Comparison of ENCODE assay signal across 9 cellular contexts in the genomic region with DNA sequence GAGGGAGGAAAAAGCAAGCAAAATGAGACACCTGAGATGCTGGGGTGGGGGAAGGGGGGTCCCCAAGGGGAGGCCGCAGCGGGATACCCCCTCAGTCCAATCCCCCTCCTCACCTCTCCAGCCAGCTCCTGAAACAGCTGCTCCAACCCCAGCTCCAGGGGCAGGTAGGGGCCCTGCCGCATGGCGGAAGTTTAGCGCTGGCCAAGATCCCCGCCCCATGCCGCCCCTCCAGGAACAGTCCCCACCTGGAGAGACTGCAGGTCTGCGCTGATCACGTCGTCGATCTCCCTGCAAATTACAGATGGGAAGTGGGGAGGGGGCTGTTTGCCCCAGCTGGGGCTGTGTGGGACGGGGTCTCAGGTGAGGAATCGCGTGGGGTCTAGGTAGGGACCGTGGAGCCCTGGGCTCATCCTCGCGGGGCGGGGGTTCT. TPM values are rescaled to one million over a fixed set of nuclear protein-coding genes. Genes with fewer than 3 reads are reported as not detected.
DNase-seq lines count a peak whose midpoint lies in the region; ATAC-seq and TF ChIP-seq lines count a peak whose summit lies in the region.
"Had no signal": no experiment of that assay in that cellular context is flagged by ENCODE, and none has a peak within 500 bp of the region (broad histone marks: within the 10 kb centered on the region; RNA-seq: fewer than 3 reads in every experiment).

No MANE protein-coding gene starts in this region.

- peaks cover 7 to 12% of the 10 kb centered on the region in 2 experiments; a peak in 3 of 4 replicates for H3K4me1 ChIP-seq in SK-N-SH (ENCODE audit: control insufficient read depth in 1 of 2, insufficient read depth in 2 of 2, low read depth in 1 of 2, low read length in 1 of 2)
- peaks cover 16% of the 10 kb centered on the region for H3K4me1 ChIP-seq in ectodermal cell (ENCODE audit: control insufficient read depth, insufficient read depth, low read length)

- POLR2A ChIA-PET in SK-N-SH (lab: Yijun Ruan, JAX): no interaction called here

- H3K4me2 ChIP-seq in SK-N-SH: no peak overlapping the region

- peaks cover 13% of the 10 kb centered on the region for H3K36me3 Mint-ChIP-seq in nephron progenitor cell (ENCODE audit: low read depth)

- H3K9ac ChIP-seq in SK-N-SH: no peak overlapping the region

- peaks cover 46% of the 10 kb centered on the region for H3F3A ChIP-seq in SK-N-SH (replicated peaks; ENCODE audit: insufficient read depth)

- TF ChIP-seq RAD21 in SK-N-SH (IDR thresholded peaks at IDR 0.05; ENCODE audit: low read length): no peak

- TF ChIP-seq CTCF in SK-N-SH (IDR thresholded peaks at IDR 0.05): no peak
- no peak for TF ChIP-seq CTCF in nephron progenitor cell (IDR thresholded peaks at IDR 0.05)

- H3K27ac ChIP-seq in SK-N-SH (ENCODE audit: low read depth in 2 of 2, low read length in 1 of 2): peak overlapping the region in 1 of 2 experiments; percentile 48; a peak in 2 of 4 replicates
- no peak overlapping the region for H3K27ac ChIP-seq in ectodermal cell (ENCODE audit: insufficient read depth, low read depth, low read length, poor library complexity, severe bottlenecking)

- no peaks in the 10 kb centered on the region for H3K9me2 ChIP-seq in SK-N-SH

- H3K4me3 ChIP-seq in H7 (ENCODE audit: insufficient read depth, low read depth, low read length) (peak overlapping the region; percentile 49), SK-N-SH (ENCODE audit: low read depth in 2 of 2, low read length in 1 of 2) (no peak overlapping the region), ectodermal cell (ENCODE audit: insufficient read depth, low read depth, low read length) (peak overlapping the region; percentile 19)

- CTCF ChIA-PET in SK-N-SH (lab: Yijun Ruan, JAX): interaction anchor here (0.6 to 2.7 kb wide), 3 partner anchors 195 to 356 kb away, joined by 3 to 16 read pairs (median 3); a partner anchor contains a TSS

- ATAC-seq in activated CD4-positive, CD25-positive, alpha-beta regulatory T cell treated with anti-CD3 and anti-CD28 coated beads, Interleukin-2, amount 50 U/mL, for 24 hours: no peak
- ATAC-seq in GM21576 (IDR thresholded peaks at IDR 0.05; ENCODE audit: unreplicated experiment): no peak
- no peak for ATAC-seq in HG02973 (IDR thresholded peaks at IDR 0.05; ENCODE audit: unreplicated experiment)

- WGBS in SK-N-SH (ENCODE audit: low lambda C conversion rate): 66% methylated on average over 11 of the region's 18 CpGs
- 13% methylated on average over 12 to 14 of the region's 18 CpGs for WGBS in ectodermal cell, 2 experiments

- no peaks in the 10 kb centered on the region for H3K9me3 Mint-ChIP-seq in nephron progenitor cell

- TF ChIP-seq EP300 in SK-N-SH (IDR thresholded peaks at IDR 0.05; ENCODE audit: borderline replicate concordance in 1 of 2, low read depth in 1 of 2, low read length in 1 of 2): no peak

- H2AFZ ChIP-seq in SK-N-SH (ENCODE audit: low read depth): no peak overlapping the region

- peaks cover 8% of the 10 kb centered on the region; the same call in 1 of the 2 replicates for H4K20me1 ChIP-seq in SK-N-SH (ENCODE audit: insufficient read depth)

- no peaks in the 10 kb centered on the region for H3K9me3 ChIP-seq in SK-N-SH
- no peaks in the 10 kb centered on the region for H3K9me3 ChIP-seq in ectodermal cell (ENCODE audit: control insufficient read depth, low read length)

- peak overlapping the region; percentile 77 for H3K4me3 Mint-ChIP-seq in nephron progenitor cell

- H3K36me3 ChIP-seq in H7 (replicated peaks; ENCODE audit: control insufficient read depth, insufficient read depth, low read length) (peaks cover 12% of the 10 kb centered on the region), SK-N-SH (replicated peaks in 1 of 2; ENCODE audit: control insufficient read depth in 1 of 2, insufficient read depth in 2 of 2, low read length in 1 of 2) (peaks cover 17% of the 10 kb centered on the region in 2 experiments), ectodermal cell (ENCODE audit: control insufficient read depth, insufficient read depth, low read length) (peaks cover 8% of the 10 kb centered on the region)

- H3K27me3 Mint-ChIP-seq in nephron progenitor cell (ENCODE audit: low read depth, poor library complexity): peaks cover 22% of the 10 kb centered on the region

- H3K27me3 ChIP-seq in H7 (ENCODE audit: control insufficient read depth, insufficient read depth, low read length) (peaks cover 9% of the 10 kb centered on the region), SK-N-SH (ENCODE audit: insufficient read depth) (no peaks in the 10 kb centered on the region), ectodermal cell (ENCODE audit: control insufficient read depth, insufficient read depth, low read length, poor library complexity, severe bottlenecking) (peaks cover 21% of the 10 kb centered on the region)

- peak; percentile 92 for DNase-seq in H7
- peak; percentile 81 for DNase-seq in SK-N-SH
- peak; percentile 44 for DNase-seq in nephron progenitor cell
- no peak for DNase-seq in NCI-H510A treated with DMSO at 0.1 percent for 48 hours (lab: John Stamatoyannopoulos, UW)

- H3K4me1 Mint-ChIP-seq in nephron progenitor cell: peaks cover 13% of the 10 kb centered on the region

- no peaks in the 10 kb centered on the region for H3K79me2 ChIP-seq in SK-N-SH (ENCODE audit: insufficient read depth)

- no peak overlapping the region for H3K27ac Mint-ChIP-seq in nephron progenitor cell

TF ChIP-seq in SK-N-SH, 30 proteins besides CTCF, POLR2A, EP300 and RAD21:
- TF ChIP-seq RCOR1 (IDR thresholded peaks at IDR 0.05; ENCODE audit: low read length): no peak
- TF ChIP-seq, protein P1, sequence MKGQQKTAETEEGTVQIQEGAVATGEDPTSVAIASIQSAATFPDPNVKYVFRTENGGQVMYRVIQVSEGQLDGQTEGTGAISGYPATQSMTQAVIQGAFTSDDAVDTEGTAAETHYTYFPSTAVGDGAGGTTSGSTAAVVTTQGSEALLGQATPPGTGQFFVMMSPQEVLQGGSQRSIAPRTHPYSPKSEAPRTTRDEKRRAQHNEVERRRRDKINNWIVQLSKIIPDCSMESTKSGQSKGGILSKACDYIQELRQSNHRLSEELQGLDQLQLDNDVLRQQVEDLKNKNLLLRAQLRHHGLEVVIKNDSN (IDR thresholded peaks at IDR 0.05; ENCODE audit: borderline replicate concordance, low read depth): no peak

RNA-seq across cellular contexts. Expression of a gene that starts 9.0 kb away (rescaled TPM):
- total RNA-seq in H7 (2014; rRNA removed; shearing (Covaris generic)): 3.0 and 5.4 TPM in 2 replicates
- 1.7 and 3.0 TPM in 2 replicates for polyA plus RNA-seq in SK-N-SH (2012; rRNA removed)
- 0.48 and 0.50 TPM in 2 replicates for polyA plus RNA-seq in SK-N-SH (2012; cell fraction: cytosol; rRNA removed)
- 14.5 and 19.0 TPM in 2 replicates for polyA plus RNA-seq in SK-N-SH (2012; cell fraction: nucleus; rRNA removed)
- 5.0 TPM for polyA plus RNA-seq in ectodermal cell (2013, experiment 1 of 4)
- 7.7 TPM for polyA plus RNA-seq in ectodermal cell (2013, experiment 2 of 4)
- polyA plus RNA-seq in ectodermal cell (2013, experiment 3 of 4): 7.0 TPM
- 6.4 TPM for polyA plus RNA-seq in ectodermal cell (2013, experiment 4 of 4)
- total RNA-seq: LHCN-M2 had no signal

RNA-seq across cellular contexts. Expression of a gene that starts 38.0 kb away (rescaled TPM):
- 0.37 and 1.9 TPM in 2 replicates for total RNA-seq in H7 (2014; rRNA removed; shearing (Covaris generic))
- not detected in 2 replicates for polyA plus RNA-seq in SK-N-SH (2012; rRNA removed)
- not detected in 2 replicates for polyA plus RNA-seq in SK-N-SH (2012; cell fraction: cytosol; rRNA removed)
- polyA plus RNA-seq in SK-N-SH (2012; cell fraction: nucleus; rRNA removed): not detected in 2 replicates
- polyA plus RNA-seq in ectodermal cell (2013, experiment 1 of 4): not detected
- polyA plus RNA-seq in ectodermal cell (2013, experiment 2 of 4): not detected
- 0.80 TPM for polyA plus RNA-seq in ectodermal cell (2013, experiment 3 of 4)
- polyA plus RNA-seq in ectodermal cell (2013, experiment 4 of 4): 0.65 TPM
- total RNA-seq: LHCN-M2 had no signal

RNA-seq across cellular contexts. Expression of a gene that starts 53.7 kb away (rescaled TPM):
- total RNA-seq in H7 (2014; rRNA removed; shearing (Covaris generic)): not detected in 2 replicates
- not detected in 2 replicates for polyA plus RNA-seq in SK-N-SH (2012; rRNA removed)
- not detected in 2 replicates for polyA plus RNA-seq in SK-N-SH (2012; cell fraction: cytosol; rRNA removed)
- polyA plus RNA-seq in SK-N-SH (2012; cell fraction: nucleus; rRNA removed): not detected in 2 replicates
- not detected for polyA plus RNA-seq in ectodermal cell (2013, experiment 1 of 4)
- polyA plus RNA-seq in ectodermal cell (2013, experiment 2 of 4): 0.84 TPM
- polyA plus RNA-seq in ectodermal cell (2013, experiment 3 of 4): not detected
- not detected for polyA plus RNA-seq in ectodermal cell (2013, experiment 4 of 4)
- total RNA-seq: LHCN-M2 had no signal

Comparison
In these comparisons a context has a peak if more than half of its experiments do, and no peak if none do; other contexts are left out.
1. H3K4me3 ChIP-seq: peak in H7 (single experiment) and ectodermal cell (single experiment); none in SK-N-SH (0 of 2).